ENCODE assay signal across 34 cellular contexts in the genomic region with DNA sequence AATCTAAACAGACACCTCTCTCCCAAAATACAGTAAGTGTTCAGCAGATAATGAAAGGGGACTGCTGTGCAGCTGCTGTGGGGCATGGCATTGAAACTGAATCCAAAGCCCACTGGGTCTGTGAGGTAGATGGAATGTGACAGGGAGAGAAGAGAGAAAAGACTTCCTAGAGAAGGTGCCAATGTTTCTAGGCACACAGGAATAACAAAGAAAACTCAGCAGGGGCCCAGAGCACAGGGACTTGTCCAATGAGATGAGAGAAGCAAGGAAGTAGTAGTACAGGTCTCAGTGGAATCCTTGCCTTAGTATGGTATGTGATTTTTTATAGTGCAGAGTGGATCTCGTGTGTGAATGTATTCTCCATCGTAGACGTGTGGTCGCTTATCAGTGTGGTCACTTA.
"Had no signal": no experiment of that assay in that cellular context is flagged by ENCODE, and none has a peak within 500 bp of the region (broad histone marks: within the 10 kb centered on the region; RNA-seq: fewer than 3 reads in every experiment).

No MANE protein-coding gene starts in this region.

- DNase-seq: activated CD4-positive, alpha-beta T cell treated with anti-CD3 and anti-CD28 coated beads for 4 hours; activated CD4-positive, alpha-beta T cell treated with anti-CD3 and anti-CD28 coated beads, Interleukin-2, amount 50 U/mL, for 4 hours; activated effector memory CD4-positive, alpha-beta T cell treated with Interleukin-2 at 50 U/mL for 16 hours; activated naive CD4-positive, alpha-beta T cell treated with anti-CD3 and anti-CD28 coated beads for 36 hours; activated naive CD8-positive, alpha-beta T cell treated with anti-CD3 and anti-CD28 coated beads for 36 hours; activated T-cell treated with anti-CD3 and anti-CD28 coated beads for 4 hours; activated T-cell treated with anti-CD3 and anti-CD28 coated beads, Interleukin-2, amount 50 U/mL, for 72 hours; adrenal gland; cerebellar nuclear complex; dorsolateral prefrontal cortex; effector memory CD4-positive, alpha-beta T cell; erythroblast; gastrocnemius medialis; glutamatergic neuron; left lung; lower lobe of right lung; mesenchymal stem cell; natural killer cell; ovary; sigmoid colon; small intestine; stimulated activated CD4-positive, alpha-beta T cell treated with anti-CD3 and anti-CD28 coated beads, Interleukin-1b, Interleukin-23, amount 100 ng/mL, for 48 hours; stimulated activated naive B cell treated with anti-CD40 and anti-IgM and Interleukin-4, amounts not matched to agents 10 μg/mL and 1 μg/mL and 100 μg/mL, for 72 hours; SW 1271; T-helper 9 cell had no signal

- H3K27ac ChIP-seq: adrenal gland, ascending aorta, cardiac muscle cell, coronary artery, dorsolateral prefrontal cortex, gastrocnemius medialis, hepatocyte, left lung, lower lobe of right lung, neutrophil, ovary, prostate gland, sigmoid colon, suprapubic skin, tibial nerve, VCaP had no signal

- H3K36me3 ChIP-seq: adrenal gland, ascending aorta, cardiac muscle cell, gastrocnemius medialis, left lung, lower lobe of right lung, neutrophil, ovary, prostate gland, sigmoid colon, suprapubic skin had no signal

- H3K4me3 ChIP-seq: adrenal gland, ascending aorta, cardiac muscle cell, coronary artery, dorsolateral prefrontal cortex, gastrocnemius medialis, hepatocyte, left lung, lower lobe of right lung, ovary, prostate gland, sigmoid colon, suprapubic skin, tibial nerve had no signal

- H3K79me2 ChIP-seq: hepatocyte had no signal

- H2AFZ ChIP-seq: hepatocyte had no signal

- H3K27me3 ChIP-seq: adrenal gland, ascending aorta, cardiac muscle cell, dorsolateral prefrontal cortex, gastrocnemius medialis, hepatocyte, left lung, neutrophil, ovary, sigmoid colon, suprapubic skin, tibial nerve had no signal

- H3K4me1 ChIP-seq: adrenal gland, gastrocnemius medialis, left lung, lower lobe of right lung, prostate gland, sigmoid colon, suprapubic skin had no signal

- H3K4me2 ChIP-seq: hepatocyte had no signal

- H3K9me3 ChIP-seq: adrenal gland, gastrocnemius medialis, neutrophil, ovary, prostate gland, sigmoid colon, suprapubic skin had no signal

- ATAC-seq: activated T-cell treated with anti-CD3 and anti-CD28 coated beads, Interleukin-2, amount 50 U/mL, for 72 hours; gastrocnemius medialis; left lung; lower lobe of right lung; natural killer cell; stimulated activated naive B cell treated with anti-CD40 and anti-IgM and Interleukin-4, amounts not matched to agents 10 μg/mL and 1 μg/mL and 100 μg/mL, for 72 hours had no signal
